In the genomic region with DNA sequence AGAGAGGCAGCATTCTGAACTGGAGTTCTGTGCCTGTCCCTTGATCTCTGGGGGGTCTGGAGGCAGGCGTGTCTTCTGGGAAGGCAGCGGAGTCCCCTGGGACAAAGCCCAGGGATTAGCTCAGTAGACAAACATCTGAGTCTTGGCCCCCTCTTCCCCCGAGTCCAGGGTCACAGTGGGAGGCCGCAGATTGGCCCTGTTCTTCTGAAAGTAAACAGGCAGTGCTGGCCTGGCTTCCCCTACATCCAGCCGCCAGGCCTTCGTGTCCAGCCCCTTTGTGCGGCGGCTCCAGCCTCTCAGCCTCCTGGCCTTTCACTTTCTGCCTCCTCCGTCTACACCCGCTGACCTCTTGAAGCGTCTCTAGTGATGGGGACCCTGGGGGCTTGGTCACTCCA, we compare ENCODE assay signal across 15 cellular contexts. TPM values are rescaled to one million over a fixed set of nuclear protein-coding genes. Genes with fewer than 3 reads are reported as not detected.
DNase-seq lines count a peak whose midpoint lies in the region; ATAC-seq, FAIRE-seq and TF ChIP-seq lines count a peak whose summit lies in the region.
"Had no signal": no experiment of that assay in that cellular context is flagged by ENCODE, and none has a peak within 500 bp of the region (broad histone marks: within the 10 kb centered on the region; RNA-seq: fewer than 3 reads in every experiment).

No MANE protein-coding gene starts in this region.

- no peaks in the 10 kb centered on the region for H3K4me1 Mint-ChIP-seq in CD8-positive, alpha-beta memory T cell

- no peak for FAIRE-seq in urothelium cell line (lab: Jason Lieb, UNC)

- no peaks in the 10 kb centered on the region for H3K36me3 Mint-ChIP-seq in CD8-positive, alpha-beta memory T cell
- H3K36me3 Mint-ChIP-seq: natural killer cell treated with Interleukin-12 subunit alpha and Interleukin-12 subunit beta and Interleukin-15 and Interleukin-18, amount 100 ng/mL, for 72 hours had no signal

- no peaks in the 10 kb centered on the region for H3K4me1 ChIP-seq in colonic mucosa
- H3K4me1 ChIP-seq in mesodermal cell (ENCODE audit: control insufficient read depth, insufficient read depth, low read length, poor library complexity, severe bottlenecking), result peaks cover 8% of the 10 kb centered on the region
- no peaks in the 10 kb centered on the region for H3K4me1 ChIP-seq in CD8-positive, alpha-beta memory T cell (ENCODE audit: insufficient read depth, low read length)

- peak; percentile 19 for DNase-seq in NCI-H82 (lab: John Stamatoyannopoulos, UW)
- no peak for DNase-seq in NCI-H82 treated with DMSO at 0.1 percent for 48 hours (lab: John Stamatoyannopoulos, UW; ENCODE audit: unreplicated experiment)
- DNase-seq in colonic mucosa, result peak; percentile 27
- peak; percentile 51 for DNase-seq in urothelium cell line (ENCODE audit: low spot score)
- DNase-seq in KBM-7, result no peak
- DNase-seq in CD8-positive, alpha-beta memory T cell, result no peak
- DNase-seq: activated CD4-positive, CD25-positive, alpha-beta regulatory T cell treated with anti-CD3 and anti-CD28 coated beads, Interleukin-2, amount 50 U/mL, for 72 hours; effector CD4-positive, alpha-beta T cell; NCI-H2227 treated with DMSO at 0.1 percent for 48 hours; stimulated activated CD4-positive, alpha-beta T cell treated with anti-CD3 and anti-CD28 coated beads, Interleukin-4, amount 100 ng/mL, for 1 hour had no signal

- intact Hi-C loops in colonic mucosa (cut with DNase I), result no loop called here

- H3K4me3 ChIP-seq in colonic mucosa (no peak overlapping the region), mesodermal cell (ENCODE audit: extremely low read depth, insufficient read depth, low read length, poor library complexity, severe bottlenecking) (no peak overlapping the region)
- no peak overlapping the region for H3K4me3 ChIP-seq in CD8-positive, alpha-beta memory T cell (ENCODE audit: low read length)

- in situ Hi-C loops in KBM-7 (cut with MboI; ENCODE audit: low pct_unique_long_range_greater_than_20kb, low sequenced_read_pairs), result no loop called here

- H3K27me3 Mint-ChIP-seq in CD8-positive, alpha-beta memory T cell, result peaks cover 3% of the 10 kb centered on the region in 2 donors
- H3K27me3 Mint-ChIP-seq: natural killer cell treated with Interleukin-12 subunit alpha and Interleukin-12 subunit beta and Interleukin-15 and Interleukin-18, amount 100 ng/mL, for 72 hours had no signal

- H3K27ac Mint-ChIP-seq in CD8-positive, alpha-beta memory T cell, result no peak overlapping the region
- H3K27ac Mint-ChIP-seq: natural killer cell treated with Interleukin-12 subunit alpha and Interleukin-12 subunit beta and Interleukin-15 and Interleukin-18, amount 100 ng/mL, for 72 hours had no signal

- POLR2A ChIA-PET in CD8-positive, alpha-beta memory T cell (lab: Charles Lee), result no interaction called here

- no peaks in the 10 kb centered on the region for H3K9me3 ChIP-seq in colonic mucosa
- H3K9me3 ChIP-seq in mesodermal cell (ENCODE audit: control insufficient read depth, low read length), result no peaks in the 10 kb centered on the region
- H3K9me3 ChIP-seq in CD8-positive, alpha-beta memory T cell (ENCODE audit: low read length), result no peaks in the 10 kb centered on the region

- no peaks in the 10 kb centered on the region for H3K27me3 ChIP-seq in colonic mucosa
- no peaks in the 10 kb centered on the region for H3K27me3 ChIP-seq in CD8-positive, alpha-beta memory T cell (ENCODE audit: insufficient read depth, low read length, poor library complexity, severe bottlenecking)

- no peaks in the 10 kb centered on the region for H3K9me3 Mint-ChIP-seq in CD8-positive, alpha-beta memory T cell
- H3K9me3 Mint-ChIP-seq: natural killer cell treated with Interleukin-12 subunit alpha and Interleukin-12 subunit beta and Interleukin-15 and Interleukin-18, amount 100 ng/mL, for 72 hours had no signal

- 22 to 40% methylated on average over 4 to 8 of the region's 11 CpGs for WGBS in mesodermal cell (ENCODE audit: insufficient coverage in 2 of 2), 2 experiments

- CTCF ChIA-PET in CD8-positive, alpha-beta memory T cell (lab: Charles Lee), result no interaction called here

- H3K27ac ChIP-seq in colonic mucosa, result no peak overlapping the region
- peak overlapping the region; percentile 53 for H3K27ac ChIP-seq in mesodermal cell (ENCODE audit: low read depth, low read length, severe bottlenecking)
- no peak overlapping the region for H3K27ac ChIP-seq in CD8-positive, alpha-beta memory T cell (ENCODE audit: low read depth, low read length)
- H3K27ac ChIP-seq: 22Rv1 had no signal

- no peaks in the 10 kb centered on the region for H3K36me3 ChIP-seq in colonic mucosa
- no peaks in the 10 kb centered on the region for H3K36me3 ChIP-seq in mesodermal cell (ENCODE audit: control insufficient read depth, insufficient read depth, low read length)
- H3K36me3 ChIP-seq in CD8-positive, alpha-beta memory T cell (ENCODE audit: insufficient read depth, low read length), result no peaks in the 10 kb centered on the region

- no peak overlapping the region for H3K4me3 Mint-ChIP-seq in CD8-positive, alpha-beta memory T cell
- H3K4me3 Mint-ChIP-seq: natural killer cell treated with Interleukin-12 subunit alpha and Interleukin-12 subunit beta and Interleukin-15 and Interleukin-18, amount 100 ng/mL, for 72 hours had no signal

- no peak for ATAC-seq in GM19324 (IDR thresholded peaks at IDR 0.05; ENCODE audit: low FRiP score, unreplicated experiment)
- ATAC-seq: natural killer cell treated with Interleukin-12 subunit alpha and Interleukin-12 subunit beta and Interleukin-15 and Interleukin-18, amount 100 ng/mL, for 72 hours had no signal

- H3K9ac ChIP-seq in colonic mucosa (ENCODE audit: low read depth in 2 of 2, low read length in 2 of 2), result no peak overlapping the region

- TF ChIP-seq CTCF in colonic mucosa (IDR thresholded peaks at IDR 0.05), result no peak

RNA-seq across cellular contexts. Expression of a gene that starts 1.0 kb away (rescaled TPM):
- total RNA-seq in colonic mucosa, result not detected
- polyA plus RNA-seq in mesodermal cell (2013, experiment 1 of 2), result not detected
- not detected for polyA plus RNA-seq in mesodermal cell (2013, experiment 2 of 2)
- not detected for total RNA-seq in CD8-positive, alpha-beta memory T cell
- not detected for polyA plus RNA-seq in CD8-positive, alpha-beta memory T cell
- total RNA-seq: LHCN-M2; natural killer cell treated with Interleukin-12 subunit alpha and Interleukin-12 subunit beta and Interleukin-15 and Interleukin-18, amount 100 ng/mL, for 72 hours had no signal

RNA-seq across cellular contexts. Expression of a gene that starts 20.9 kb away (rescaled TPM):
- 1 to 10 TPM; 3.9 TPM for total RNA-seq in colonic mucosa
- 40.4 TPM for polyA plus RNA-seq in mesodermal cell (2013, experiment 1 of 2)
- polyA plus RNA-seq in mesodermal cell (2013, experiment 2 of 2), result 32.6 TPM
- 10 to 100 TPM; 13.2 to 16.2 TPM for total RNA-seq in CD8-positive, alpha-beta memory T cell
- 1.3 TPM for polyA plus RNA-seq in CD8-positive, alpha-beta memory T cell

RNA-seq across cellular contexts. Expression of a gene that starts 54.2 kb away (rescaled TPM):
- 1 to 10 TPM; 4.7 to 9.1 TPM for total RNA-seq in colonic mucosa
- polyA plus RNA-seq in mesodermal cell (2013, experiment 1 of 2), result 9.6 TPM
- polyA plus RNA-seq in mesodermal cell (2013, experiment 2 of 2), result 7.1 TPM
- total RNA-seq in CD8-positive, alpha-beta memory T cell, result 10 to 100 TPM; 68.0 to 81.3 TPM
- polyA plus RNA-seq in CD8-positive, alpha-beta memory T cell, result 161 TPM

Comparison
In these comparisons a context has a peak if more than half of its experiments do, and no peak if none do; other contexts are left out.
1. DNase-seq: peak in NCI-H82 (single experiment), colonic mucosa (single experiment) and urothelium cell line (single experiment); none in NCI-H82 treated with DMSO at 0.1 percent for 48 hours (single experiment), KBM-7 (single experiment) and CD8-positive, alpha-beta memory T cell (0 of 5).
2. RNA of a gene that starts 54.2 kb away (total RNA-seq): 68.0 to 81.3 TPM in CD8-positive, alpha-beta memory T cell; 4.7 to 9.1 TPM in colonic mucosa; every median in the first group is over 4 times any median in the second.